8 cellular contexts compared by ENCODE assay signal in genomic region chr2:55311444-55311870, GRCh38. TPM values are rescaled to one million over a fixed set of nuclear protein-coding genes. Genes with fewer than 3 reads are reported as not detected.
DNase-seq lines count a peak whose midpoint lies in the region; ATAC-seq, FAIRE-seq and TF ChIP-seq lines count a peak whose summit lies in the region.

No MANE protein-coding gene starts in this region.

- no peak overlapping the region for H2AFZ ChIP-seq in osteoblast (ENCODE audit: low read length)

- no peak overlapping the region for H3K4me2 ChIP-seq in osteoblast (ENCODE audit: insufficient read depth, low read length)

- H3K36me3 Mint-ChIP-seq in CD4-positive, alpha-beta T cell (ENCODE audit: low read depth), result peaks cover 22% of the 10 kb centered on the region
- H3K36me3 Mint-ChIP-seq in activated CD8-positive, alpha-beta T cell treated with anti-CD3 and anti-CD28 coated beads for 36 hours (ENCODE audit: low read depth), result peaks cover 2% of the 10 kb centered on the region

- no peak overlapping the region for H3K27ac Mint-ChIP-seq in CD4-positive, alpha-beta T cell
- peak overlapping the region; percentile 44 for H3K27ac Mint-ChIP-seq in activated CD8-positive, alpha-beta T cell treated with anti-CD3 and anti-CD28 coated beads for 36 hours

- POLR2A ChIA-PET in CD4-positive, alpha-beta T cell (lab: Charles Lee), result no interaction called here
- POLR2A ChIA-PET in activated CD8-positive, alpha-beta T cell treated with anti-CD3 and anti-CD28 coated beads for 36 hours (lab: Charles Lee), result no interaction called here

- H3K27ac ChIP-seq in CD4-positive, alpha-beta T cell (ENCODE audit: low read depth, low read length), result no peak overlapping the region
- no peak overlapping the region for H3K27ac ChIP-seq in osteoblast (ENCODE audit: low read depth, low read length)

- H3K4me3 Mint-ChIP-seq in CD4-positive, alpha-beta T cell, result no peak overlapping the region
- H3K4me3 Mint-ChIP-seq in activated CD8-positive, alpha-beta T cell treated with anti-CD3 and anti-CD28 coated beads for 36 hours, result no peak overlapping the region

- DNase-seq in CD4-positive, alpha-beta T cell, result no peak
- DNase-seq in GM19239 (ENCODE audit: insufficient read length, low spot score) (no peak), osteoblast (ENCODE audit: insufficient read length, low spot score, missing footprints) (peak; percentile 31), NCI-H446 (lab: John Stamatoyannopoulos, UW) (no peak), DMS79 (lab: John Stamatoyannopoulos, UW) (no peak), NCI-H1694 (lab: John Stamatoyannopoulos, UW) (no peak)
- peak; percentile 67 for DNase-seq in activated CD8-positive, alpha-beta T cell treated with anti-CD3 and anti-CD28 coated beads for 36 hours

- no peaks in the 10 kb centered on the region for H3K9me3 Mint-ChIP-seq in CD4-positive, alpha-beta T cell
- H3K9me3 Mint-ChIP-seq in activated CD8-positive, alpha-beta T cell treated with anti-CD3 and anti-CD28 coated beads for 36 hours, result no peaks in the 10 kb centered on the region

- no peaks in the 10 kb centered on the region for H3K79me2 ChIP-seq in osteoblast (ENCODE audit: insufficient read depth, low read length)

- no peaks in the 10 kb centered on the region for H3K27me3 Mint-ChIP-seq in CD4-positive, alpha-beta T cell
- no peaks in the 10 kb centered on the region for H3K27me3 Mint-ChIP-seq in activated CD8-positive, alpha-beta T cell treated with anti-CD3 and anti-CD28 coated beads for 36 hours

- intact Hi-C loops in CD4-positive, alpha-beta T cell (cut with DNase I, micrococcal nuclease), result no loop called here
- intact Hi-C loops in activated CD8-positive, alpha-beta T cell treated with anti-CD3 and anti-CD28 coated beads for 36 hours (cut with micrococcal nuclease), result no loop called here

- H4K20me1 ChIP-seq in osteoblast (ENCODE audit: insufficient read depth, low read length), result no peaks in the 10 kb centered on the region

- CTCF ChIA-PET in CD4-positive, alpha-beta T cell (lab: Charles Lee), result no interaction called here
- CTCF ChIA-PET in activated CD8-positive, alpha-beta T cell treated with anti-CD3 and anti-CD28 coated beads for 36 hours (lab: Charles Lee), result interaction anchor here (1.1 to 1.4 kb wide), 2 partner anchors 8 to 120 kb away, joined by 3 to 4 read pairs; no protein-coding TSS in a partner anchor

- peak; percentile 78 for FAIRE-seq in GM19239 (lab: Jason Lieb, UNC)

- peak; percentile 51 for ATAC-seq in CD4-positive, alpha-beta T cell (ENCODE audit: poor library complexity)
- peak; percentile 93 for ATAC-seq in HG03135 (IDR thresholded peaks at IDR 0.05; ENCODE audit: unreplicated experiment)
- ATAC-seq in activated CD8-positive, alpha-beta T cell treated with anti-CD3 and anti-CD28 coated beads for 36 hours, result peak; percentile 98

- H3K4me1 ChIP-seq in osteoblast (ENCODE audit: insufficient read depth, low read length), result peaks cover 10% of the 10 kb centered on the region

- no peak overlapping the region for H3K4me3 ChIP-seq in osteoblast (ENCODE audit: insufficient read depth, low read length)

- no peaks in the 10 kb centered on the region for H3K4me1 Mint-ChIP-seq in CD4-positive, alpha-beta T cell (ENCODE audit: low read depth)
- H3K4me1 Mint-ChIP-seq in activated CD8-positive, alpha-beta T cell treated with anti-CD3 and anti-CD28 coated beads for 36 hours (ENCODE audit: low read depth), result peaks cover 23% of the 10 kb centered on the region

- H3K9me3 ChIP-seq in CD4-positive, alpha-beta T cell (ENCODE audit: control insufficient read depth, low read length), result no peaks in the 10 kb centered on the region
- H3K9me3 ChIP-seq in osteoblast (ENCODE audit: low read depth, low read length), result no peaks in the 10 kb centered on the region

- TF ChIP-seq CTCF in CD4-positive, alpha-beta T cell (IDR thresholded peaks at IDR 0.05), result peak; percentile 16
- TF ChIP-seq CTCF in activated CD8-positive, alpha-beta T cell treated with anti-CD3 and anti-CD28 coated beads for 36 hours (IDR thresholded peaks at IDR 0.05), result peak; percentile 59
- peak; percentile 49 for TF ChIP-seq CTCF in osteoblast (IDR thresholded peaks at IDR 0.05; ENCODE audit: extremely low read depth, low read depth, low read length)

- no peaks in the 10 kb centered on the region for H3K27me3 ChIP-seq in CD4-positive, alpha-beta T cell (ENCODE audit: control insufficient read depth, insufficient read depth, low read length)
- no peaks in the 10 kb centered on the region for H3K27me3 ChIP-seq in osteoblast (ENCODE audit: insufficient read depth, low read length)

- H3K36me3 ChIP-seq in osteoblast (ENCODE audit: insufficient read depth, low read length), result peaks cover 48% of the 10 kb centered on the region

RNA-seq across cellular contexts. Expression of gene MTIF2, which starts 42.4 kb away (rescaled TPM):
- total RNA-seq in CD4-positive, alpha-beta T cell, result 10 to 100 TPM; 13.0 to 15.6 TPM
- 10 to 100 TPM; 50.5 to 51.1 TPM for total RNA-seq in activated CD8-positive, alpha-beta T cell treated with anti-CD3 and anti-CD28 coated beads for 36 hours
- 45.6 and 51.9 TPM in 2 replicates for total RNA-seq in osteoblast

Comparison
In these comparisons a context has a peak if more than half of its experiments do, and no peak if none do; other contexts are left out.
1. DNase-seq: peak in activated CD8-positive, alpha-beta T cell treated with anti-CD3 and anti-CD28 coated beads for 36 hours (single experiment) and osteoblast (single experiment); none in CD4-positive, alpha-beta T cell (0 of 10), GM19239 (single experiment), NCI-H446 (0 of 2), DMS79 (single experiment) and NCI-H1694 (single experiment).
2. Peak in every context shown above with its lines, with median percentiles within 50 percentile points of each other: ATAC-seq and CTCF ChIP-seq.